ENCODE assay signal across 1 cellular context in genomic region chr2:134361648-134362047, GRCh38.
TF ChIP-seq lines count a peak whose summit lies in the region.

No MANE protein-coding gene starts in this region.

TF ChIP-seq in SK-N-SH treated with all-trans-retinoic acid at 6 μM for 48 hours, 23 proteins besides CTCF, POLR2A, EP300 and RAD21 (continued from another document):
- no peak for TF ChIP-seq CREB5 (CRISPR knock-in tag; IDR thresholded peaks at IDR 0.05; ENCODE audit: low read depth)
- no peak for TF ChIP-seq ISL1 (CRISPR knock-in tag; IDR thresholded peaks at IDR 0.05)
- no peak for TF ChIP-seq SNAI2 (CRISPR knock-in tag; IDR thresholded peaks at IDR 0.05)
- TF ChIP-seq ZFP30 (CRISPR knock-in tag; IDR thresholded peaks at IDR 0.05): no peak
- no peak for TF ChIP-seq GLIS3 (CRISPR knock-in tag; IDR thresholded peaks at IDR 0.05)
- TF ChIP-seq RARB (CRISPR knock-in tag; IDR thresholded peaks at IDR 0.05): no peak
